Comparison of ENCODE assay signal across 13 cellular contexts in the genomic region with DNA sequence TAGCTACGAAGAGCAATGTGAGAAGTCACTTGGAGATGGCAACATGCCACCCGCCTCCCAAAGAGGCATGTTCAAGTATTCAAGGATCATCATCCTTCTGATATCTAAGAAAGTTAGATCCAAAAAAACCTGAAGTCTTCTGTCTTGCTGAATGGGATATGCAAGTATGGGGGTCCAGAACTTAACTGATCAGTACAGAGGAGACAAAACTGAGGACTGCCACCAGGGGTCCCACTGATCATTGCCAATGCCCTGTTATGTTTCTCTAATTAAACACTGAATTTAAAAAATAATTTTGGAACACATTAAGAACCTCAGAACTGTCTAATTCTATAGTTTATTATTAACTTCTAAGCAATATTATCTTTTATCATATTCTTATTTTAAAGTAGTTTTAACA.
DNase-seq lines count a peak whose midpoint lies in the region; ATAC-seq and TF ChIP-seq lines count a peak whose summit lies in the region.
"Had no signal": no experiment of that assay in that cellular context is flagged by ENCODE, and none has a peak within 500 bp of the region (broad histone marks: within the 10 kb centered on the region; RNA-seq: fewer than 3 reads in every experiment).

No MANE protein-coding gene starts in this region.

- DNase-seq in SK-N-DZ (ENCODE audit: low spot score) (peak; percentile 12), hepatocyte (ENCODE audit: low spot score) (no peak), islet precursor cell (no peak), T-helper 2 cell (no peak), colonic mucosa (no peak)
- no peak for DNase-seq in naive thymus-derived CD4-positive, alpha-beta T cell
- DNase-seq: activated CD4-positive, alpha-beta T cell treated with anti-CD3 and anti-CD28 coated beads for 1 hour; body of pancreas; naive thymus-derived CD8-positive, alpha-beta T cell had no signal

- H3K27ac Mint-ChIP-seq in naive thymus-derived CD4-positive, alpha-beta T cell, result no peak overlapping the region
- H3K27ac Mint-ChIP-seq: naive thymus-derived CD8-positive, alpha-beta T cell had no signal

- no peak overlapping the region for H3K4me3 ChIP-seq in hepatocyte
- no peak overlapping the region for H3K4me3 ChIP-seq in naive thymus-derived CD4-positive, alpha-beta T cell (ENCODE audit: low read length)
- no peak overlapping the region for H3K4me3 ChIP-seq in colonic mucosa
- H3K4me3 ChIP-seq: body of pancreas, SJSA1, vagina had no signal

- H3K79me2 ChIP-seq in hepatocyte, result no peaks in the 10 kb centered on the region

- H3K27me3 ChIP-seq in hepatocyte (no peaks in the 10 kb centered on the region), colonic mucosa (no peaks in the 10 kb centered on the region)
- H3K27me3 ChIP-seq in naive thymus-derived CD4-positive, alpha-beta T cell (ENCODE audit: control insufficient read depth in 2 of 2, insufficient read depth in 2 of 2, low read length in 2 of 2), result no peaks in the 10 kb centered on the region
- H3K27me3 ChIP-seq: body of pancreas, SJSA1, vagina had no signal

- H3K36me3 ChIP-seq in hepatocyte (replicated peaks; ENCODE audit: insufficient read depth, low read depth), result no peaks in the 10 kb centered on the region
- H3K36me3 ChIP-seq in naive thymus-derived CD4-positive, alpha-beta T cell (ENCODE audit: control insufficient read depth in 2 of 3, insufficient read depth in 3 of 3, low read length in 3 of 3), result no peaks in the 10 kb centered on the region
- H3K36me3 ChIP-seq in colonic mucosa, result no peaks in the 10 kb centered on the region
- H3K36me3 ChIP-seq: SJSA1, vagina had no signal

- no peak overlapping the region for H2AFZ ChIP-seq in hepatocyte

- H3K9ac ChIP-seq in colonic mucosa (ENCODE audit: low read depth in 2 of 2, low read length in 2 of 2), result no peak overlapping the region

- H3K4me2 ChIP-seq in hepatocyte, result no peak overlapping the region

- H4K20me1 ChIP-seq in hepatocyte (ENCODE audit: insufficient read depth, poor library complexity, severe bottlenecking), result no peaks in the 10 kb centered on the region

- intact Hi-C loops in naive thymus-derived CD4-positive, alpha-beta T cell (cut with micrococcal nuclease), result no loop called here
- intact Hi-C loops in colonic mucosa (cut with DNase I), result no loop called here

- H3K9me3 ChIP-seq in hepatocyte (ENCODE audit: low read depth) (no peaks in the 10 kb centered on the region), colonic mucosa (no peaks in the 10 kb centered on the region)
- no peaks in the 10 kb centered on the region for H3K9me3 ChIP-seq in naive thymus-derived CD4-positive, alpha-beta T cell (ENCODE audit: control insufficient read depth in 2 of 3, low read length in 3 of 3)
- H3K9me3 ChIP-seq: body of pancreas, SJSA1, vagina had no signal

- H3K4me3 Mint-ChIP-seq in naive thymus-derived CD4-positive, alpha-beta T cell, result no peak overlapping the region
- H3K4me3 Mint-ChIP-seq: naive thymus-derived CD8-positive, alpha-beta T cell had no signal

- H3K4me1 Mint-ChIP-seq in naive thymus-derived CD4-positive, alpha-beta T cell, result no peaks in the 10 kb centered on the region
- H3K4me1 Mint-ChIP-seq: naive thymus-derived CD8-positive, alpha-beta T cell had no signal

- H3K4me1 ChIP-seq in hepatocyte (ENCODE audit: insufficient read depth) (no peaks in the 10 kb centered on the region), colonic mucosa (no peaks in the 10 kb centered on the region)
- no peaks in the 10 kb centered on the region for H3K4me1 ChIP-seq in naive thymus-derived CD4-positive, alpha-beta T cell (ENCODE audit: control insufficient read depth in 2 of 2, insufficient read depth in 2 of 2, low read length in 2 of 2)
- H3K4me1 ChIP-seq: body of pancreas, SJSA1, vagina had no signal

- no peak for ATAC-seq in naive thymus-derived CD4-positive, alpha-beta T cell
- ATAC-seq: body of pancreas; naive thymus-derived CD8-positive, alpha-beta T cell had no signal

- peaks cover 0 to 17% (median 6%) of the 10 kb centered on the region in 11 donors for H3K9me3 Mint-ChIP-seq in naive thymus-derived CD4-positive, alpha-beta T cell

- TF ChIP-seq CTCF in 22Rv1 (IDR thresholded peaks at IDR 0.05) (peak; percentile 42), GM12874 (IDR thresholded peaks at IDR 0.05; ENCODE audit: insufficient read depth, low read depth, low read length) (peak; percentile 12; the same call in 1 of the 2 replicates), hepatocyte (IDR thresholded peaks at IDR 0.05; ENCODE audit: poor library complexity) (peak; percentile 33), colonic mucosa (IDR thresholded peaks at IDR 0.05) (no peak)

- CTCF ChIA-PET in naive thymus-derived CD4-positive, alpha-beta T cell (lab: Charles Lee), result no interaction called here

- POLR2A ChIA-PET in naive thymus-derived CD4-positive, alpha-beta T cell (lab: Charles Lee), result no interaction called here

- no peaks in the 10 kb centered on the region for H3K9me2 ChIP-seq in hepatocyte (replicated peaks; ENCODE audit: insufficient read depth)

- no peaks in the 10 kb centered on the region for H3K36me3 Mint-ChIP-seq in naive thymus-derived CD4-positive, alpha-beta T cell
- H3K36me3 Mint-ChIP-seq: naive thymus-derived CD8-positive, alpha-beta T cell had no signal

- H3K27me3 Mint-ChIP-seq in naive thymus-derived CD4-positive, alpha-beta T cell, result no peaks in the 10 kb centered on the region
- H3K27me3 Mint-ChIP-seq: naive thymus-derived CD8-positive, alpha-beta T cell had no signal

- H3K27ac ChIP-seq in 22Rv1 (no peak overlapping the region), hepatocyte (no peak overlapping the region), colonic mucosa (no peak overlapping the region)
- H3K27ac ChIP-seq in naive thymus-derived CD4-positive, alpha-beta T cell (ENCODE audit: low read depth, low read length), result no peak overlapping the region
- H3K27ac ChIP-seq: body of pancreas, SJSA1, vagina had no signal

- WGBS in hepatocyte (ENCODE audit: low lambda C conversion rate, missing lambda C conversion rate), result 87% methylated on average over 2 of the region's 2 CpGs
